ENCODE assay signal across 33 cellular contexts in the genomic region with DNA sequence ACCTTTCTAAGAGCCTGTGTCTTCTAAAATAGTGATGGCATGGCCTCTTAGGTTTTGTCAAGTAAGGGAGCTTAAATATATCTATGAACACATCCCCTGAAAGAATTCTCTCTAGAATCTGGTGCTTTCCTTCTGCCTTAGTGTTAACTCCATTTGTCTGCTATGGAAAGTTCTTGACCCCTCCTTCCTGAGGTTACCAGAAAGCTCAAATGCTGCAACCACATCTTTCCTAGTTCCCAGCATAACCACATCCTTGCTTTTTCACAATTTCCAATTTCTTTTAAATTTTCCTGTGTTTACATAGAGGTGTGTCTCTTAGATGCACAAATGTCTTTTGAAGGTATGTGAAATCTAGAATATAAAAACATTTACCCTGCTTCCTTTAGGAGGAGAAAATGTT.
"Had no signal": no experiment of that assay in that cellular context is flagged by ENCODE, and none has a peak within 500 bp of the region (broad histone marks: within the 10 kb centered on the region; RNA-seq: fewer than 3 reads in every experiment).

No MANE protein-coding gene starts in this region.

- H3K4me1 ChIP-seq: body of pancreas, gastroesophageal sphincter, right lobe of liver, thyroid gland, upper lobe of left lung had no signal

- H3K27ac ChIP-seq: body of pancreas, cardiac muscle cell, coronary artery, dorsolateral prefrontal cortex, gastroesophageal sphincter, hepatocyte, left ventricle myocardium inferior, ovary, right lobe of liver, thyroid gland, upper lobe of left lung, vagina had no signal

- H3K27me3 Mint-ChIP-seq: activated B cell treated with CpG ODN at 0.5 μM for 24 hours; stimulated activated memory B cell treated with anti-CD40 and anti-IgM and Interleukin-4, amounts not matched to agents 10 μg/mL and 1 μg/mL and 100 μg/mL, for 72 hours had no signal

- H3K36me3 ChIP-seq: cardiac muscle cell, gastroesophageal sphincter, left ventricle myocardium inferior, ovary, right lobe of liver, thyroid gland, upper lobe of left lung, vagina had no signal

- ATAC-seq: activated CD8-positive, alpha-beta memory T cell treated with anti-CD3 and anti-CD28 coated beads, Interleukin-2, amount 10 ng/mL, durations not matched to agents 7 days and 5 days; activated CD8-positive, alpha-beta T cell treated with anti-CD3 and anti-CD28 coated beads for 36 hours; activated naive CD4-positive, alpha-beta T cell treated with anti-CD3 and anti-CD28 coated beads, Interleukin-2, amount 50 U/mL, for 72 hours; body of pancreas; gastroesophageal sphincter; right lobe of liver; stimulated activated memory B cell treated with anti-CD40 and anti-IgM and Interleukin-4, amounts not matched to agents 10 μg/mL and 1 μg/mL and 100 μg/mL, for 72 hours; stimulated activated naive CD8-positive, alpha-beta T cell treated with anti-CD3 and anti-CD28 coated beads, Interleukin-15, amount 100 ng/mL, for 72 hours had no signal

- H3K79me2 ChIP-seq: hepatocyte had no signal

- H3K9me3 ChIP-seq: body of pancreas, right lobe of liver, thyroid gland, upper lobe of left lung, vagina had no signal

- H3K4me1 Mint-ChIP-seq: nephron progenitor cell had no signal

- H3K4me3 ChIP-seq: body of pancreas, cardiac muscle cell, coronary artery, dorsolateral prefrontal cortex, gastroesophageal sphincter, hepatocyte, left ventricle myocardium inferior, lung, ovary, right lobe of liver, thyroid gland, upper lobe of left lung, vagina had no signal

- H2AFZ ChIP-seq: hepatocyte had no signal

- H3K4me2 ChIP-seq: hepatocyte had no signal

- DNase-seq: activated B cell treated with CpG ODN at 0.5 μM for 24 hours; activated CD4-positive, alpha-beta T cell treated with anti-CD3 and anti-CD28 coated beads, Interleukin-2, amount 50 U/mL, for 1 hour; activated CD8-positive, alpha-beta memory T cell treated with anti-CD3 and anti-CD28 coated beads, Interleukin-2, amount 10 ng/mL, durations not matched to agents 7 days and 5 days; activated CD8-positive, alpha-beta T cell treated with anti-CD3 and anti-CD28 coated beads for 36 hours; activated naive CD4-positive, alpha-beta T cell; activated T-cell treated with anti-CD3 and anti-CD28 coated beads, Interleukin-2, amount 50 U/mL, for 48 hours; anterior cingulate cortex; body of pancreas; cerebellar nuclear complex; dorsolateral prefrontal cortex; effector memory CD4-positive, alpha-beta T cell; erythroblast; islet precursor cell; left ventricle myocardium inferior; naive B cell; nephron progenitor cell; ovary; right lobe of liver; small intestine; stimulated activated CD4-positive, alpha-beta T cell treated with anti-CD3 and anti-CD28 coated beads, Interleukin-4, amount 100 ng/mL, for 24 hours; stimulated activated naive CD8-positive, alpha-beta T cell treated with anti-CD3 and anti-CD28 coated beads, Interleukin-15, amount 100 ng/mL, for 72 hours; T-helper 2 cell; thyroid gland; upper lobe of left lung had no signal

- H3K27me3 ChIP-seq: cardiac muscle cell, gastroesophageal sphincter, hepatocyte, ovary, right lobe of liver, thyroid gland, upper lobe of left lung, vagina had no signal

- H3K27ac Mint-ChIP-seq: activated B cell treated with CpG ODN at 0.5 μM for 24 hours; activated CD8-positive, alpha-beta memory T cell treated with anti-CD3 and anti-CD28 coated beads, Interleukin-2, amount 10 ng/mL, durations not matched to agents 7 days and 5 days; activated CD8-positive, alpha-beta T cell treated with anti-CD3 and anti-CD28 coated beads for 36 hours; activated naive CD4-positive, alpha-beta T cell treated with anti-CD3 and anti-CD28 coated beads, Interleukin-2, amount 50 U/mL, for 72 hours; nephron progenitor cell; progenitor cell of endocrine pancreas; stimulated activated memory B cell treated with anti-CD40 and anti-IgM and Interleukin-4, amounts not matched to agents 10 μg/mL and 1 μg/mL and 100 μg/mL, for 72 hours had no signal

- H3K4me3 Mint-ChIP-seq: activated B cell treated with CpG ODN at 0.5 μM for 24 hours; activated CD8-positive, alpha-beta memory T cell treated with anti-CD3 and anti-CD28 coated beads, Interleukin-2, amount 10 ng/mL, durations not matched to agents 7 days and 5 days; activated CD8-positive, alpha-beta T cell treated with anti-CD3 and anti-CD28 coated beads for 36 hours; naive B cell; nephron progenitor cell; stimulated activated memory B cell treated with anti-CD40 and anti-IgM and Interleukin-4, amounts not matched to agents 10 μg/mL and 1 μg/mL and 100 μg/mL, for 72 hours; stimulated activated naive CD8-positive, alpha-beta T cell treated with anti-CD3 and anti-CD28 coated beads, Interleukin-15, amount 100 ng/mL, for 72 hours had no signal

- FAIRE-seq: small intestine had no signal
